ENCODE assay signal across 25 cellular contexts in genomic region chr3:33363113-33363800, GRCh38.
DNase-seq lines count a peak whose midpoint lies in the region; ATAC-seq, FAIRE-seq and TF ChIP-seq lines count a peak whose summit lies in the region.
"Had no signal": no experiment of that assay in that cellular context is flagged by ENCODE, and none has a peak within 500 bp of the region (broad histone marks: within the 10 kb centered on the region; RNA-seq: fewer than 3 reads in every experiment).

No MANE protein-coding gene starts in this region.

- H3K9ac ChIP-seq in mammary epithelial cell (ENCODE audit: insufficient read depth, low read length) (no peak overlapping the region), astrocyte (ENCODE audit: low read length) (no peak overlapping the region)
- H3K9ac ChIP-seq: BLaER1 had no signal

- intact Hi-C loops in mammary epithelial cell (cut with micrococcal nuclease), result no loop called here
- intact Hi-C loops in breast epithelium (cut with DNase I; ENCODE audit: low total_unique reads), result no loop called here
- intact Hi-C loops in natural killer cell (cut with micrococcal nuclease), result no loop called here

- H3K9me3 ChIP-seq in mammary epithelial cell (replicated peaks; ENCODE audit: insufficient read depth, low read length), result no peaks in the 10 kb centered on the region
- H3K9me3 ChIP-seq in breast epithelium, result no peaks in the 10 kb centered on the region
- H3K9me3 ChIP-seq in astrocyte (ENCODE audit: insufficient read depth, low read depth, low read length), result no peaks in the 10 kb centered on the region
- H3K9me3 ChIP-seq in HAP-1, result no peaks in the 10 kb centered on the region
- H3K9me3 ChIP-seq: BLaER1, SJCRH30 had no signal

- H3K4me2 ChIP-seq in mammary epithelial cell (ENCODE audit: insufficient read depth, low read depth, low read length), result peak overlapping the region; percentile 1
- H3K4me2 ChIP-seq in astrocyte (ENCODE audit: low read length), result no peak overlapping the region
- H3K4me2 ChIP-seq: BLaER1, GM23338 had no signal

- 33% methylated on average over 3 of the region's 3 CpGs for WGBS in mammary epithelial cell (ENCODE audit: low coverage, missing lambda C conversion rate)

- H3K36me3 Mint-ChIP-seq in astrocyte (ENCODE audit: low read depth, unreplicated experiment) (peaks cover 2% of the 10 kb centered on the region), natural killer cell (no peaks in the 10 kb centered on the region)

- TF ChIP-seq CTCF in mammary epithelial cell (conservative IDR thresholded peaks at IDR 0.05 in 1 of 2, IDR thresholded peaks at IDR 0.05 in 1 of 2; ENCODE audit: extremely low read depth in 1 of 2, insufficient read depth in 1 of 2, low read depth in 1 of 2, low read length in 2 of 2) (no peak), breast epithelium (IDR thresholded peaks at IDR 0.05) (no peak), astrocyte (IDR thresholded peaks at IDR 0.05; ENCODE audit: insufficient read depth, low read depth, low read length) (no peak), natural killer cell (IDR thresholded peaks at IDR 0.05) (no peak)

- H3K9me3 Mint-ChIP-seq in astrocyte (ENCODE audit: unreplicated experiment) (no peaks in the 10 kb centered on the region), natural killer cell (no peaks in the 10 kb centered on the region)
- H3K9me3 Mint-ChIP-seq: CD4-positive, alpha-beta T cell; GM23338 had no signal

- H3K27me3 ChIP-seq in mammary epithelial cell (ENCODE audit: insufficient read depth, low read length), result no peaks in the 10 kb centered on the region
- H3K27me3 ChIP-seq in breast epithelium, result no peaks in the 10 kb centered on the region
- H3K27me3 ChIP-seq in astrocyte (ENCODE audit: insufficient read depth, low read length), result no peaks in the 10 kb centered on the region
- no peaks in the 10 kb centered on the region for H3K27me3 ChIP-seq in HAP-1 (ENCODE audit: low read depth)
- H3K27me3 ChIP-seq: BLaER1, SJCRH30 had no signal

- H4K20me1 ChIP-seq in mammary epithelial cell (ENCODE audit: insufficient read depth, low read length) (no peaks in the 10 kb centered on the region), astrocyte (ENCODE audit: insufficient read depth, low read length) (peaks cover 5% of the 10 kb centered on the region)
- H4K20me1 ChIP-seq: BLaER1 had no signal

- no peak overlapping the region for H3K4me3 Mint-ChIP-seq in astrocyte (ENCODE audit: unreplicated experiment)
- H3K4me3 Mint-ChIP-seq in natural killer cell, result no peak overlapping the region
- H3K4me3 Mint-ChIP-seq: CD4-positive, alpha-beta T cell; GM23338 had no signal

- in situ Hi-C loops in mammary epithelial cell (cut with MboI; ENCODE audit: low sequenced_read_pairs in 2 of 2) (no loop called here), HAP-1 (cut with MboI; ENCODE audit: low sequenced_read_pairs) (loop anchor here (25.0 kb wide), 1 partner anchor 401 kb away; the partner anchor contains the start of gene CCR4)

- TF ChIP-seq POLR2A in breast epithelium (IDR thresholded peaks at IDR 0.05), result no peak

- dilution Hi-C loops in mammary epithelial cell (cut with HindIII; ENCODE audit: low sequenced_read_pairs), result no loop called here

- ATAC-seq in natural killer cell (no peak), GM21360 (IDR thresholded peaks at IDR 0.05; ENCODE audit: unreplicated experiment) (no peak)
- ATAC-seq: GM12878, Panc1 had no signal

- peak; percentile 87 for DNase-seq in mammary epithelial cell
- DNase-seq in breast epithelium (ENCODE audit: low spot score in 2 of 2), result no peak
- DNase-seq in astrocyte (ENCODE audit: low read depth), result peak; percentile 25
- peak; percentile 23 for DNase-seq in iris pigment epithelial cell (ENCODE audit: low read depth)
- DNase-seq in natural killer cell, result no peak
- DNase-seq in HTR-8/SVneo (ENCODE audit: insufficient read length, low spot score), result no peak
- DNase-seq in HAP-1 (ENCODE audit: low spot score in 2 of 2), result no peak
- DNase-seq: ACHN; CD4-positive, alpha-beta T cell; COR-L47; DMS 273 treated with DMSO at 0.1 percent for 48 hours; DMS79 treated with DMSO at 0.1 percent for 48 hours; NCI-H1092 treated with DMSO at 0.1 percent for 48 hours; NCI-H1436 treated with DMSO at 0.1 percent for 48 hours; NCI-H1930; NCI-H510A; NCI-H748 treated with DMSO at 0.1 percent for 48 hours; SJCRH30 had no signal

- H3K4me1 Mint-ChIP-seq in astrocyte (ENCODE audit: low read depth, unreplicated experiment) (peaks cover 17% of the 10 kb centered on the region), natural killer cell (no peaks in the 10 kb centered on the region)
- H3K4me1 Mint-ChIP-seq: GM23338 had no signal

- H3K27ac ChIP-seq in mammary epithelial cell (ENCODE audit: insufficient read depth, low read depth, low read length) (peak overlapping the region; percentile 78), breast epithelium (no peak overlapping the region), astrocyte (ENCODE audit: low read depth, low read length) (no peak overlapping the region)
- H3K27ac ChIP-seq: 22Rv1, BLaER1, SJCRH30 had no signal

- H3K27ac Mint-ChIP-seq in astrocyte (ENCODE audit: unreplicated experiment) (no peak overlapping the region), natural killer cell (no peak overlapping the region)
- H3K27ac Mint-ChIP-seq: CD4-positive, alpha-beta T cell; GM23338 had no signal

- FAIRE-seq in astrocyte (lab: Jason Lieb, UNC) (no peak), HTR-8/SVneo (lab: Jason Lieb, UNC) (no peak)
- FAIRE-seq: GM12878, K562 had no signal

- no TSS peak for BruUV-seq in mammary epithelial cell (replicated peaks; lab: Mats Ljungman, UMichigan)

- H2AFZ ChIP-seq in mammary epithelial cell (ENCODE audit: low read depth, low read length), result no peak overlapping the region
- no peak overlapping the region for H2AFZ ChIP-seq in astrocyte (ENCODE audit: low read depth, low read length)
- H2AFZ ChIP-seq: GM23338 had no signal

- H3K4me3 ChIP-seq in mammary epithelial cell (replicated peaks in 1 of 3; ENCODE audit: insufficient read depth in 1 of 3, low read depth in 2 of 3, low read length in 3 of 3) (no peak overlapping the region), breast epithelium (no peak overlapping the region), astrocyte (ENCODE audit: insufficient read depth, low read depth, low read length) (no peak overlapping the region), HAP-1 (no peak overlapping the region)
- H3K4me3 ChIP-seq: BLaER1, GM12878, GM23338, K562, SJCRH30 had no signal

- peaks cover 2% of the 10 kb centered on the region for H3K36me3 ChIP-seq in mammary epithelial cell (ENCODE audit: insufficient read depth, low read length)
- H3K36me3 ChIP-seq in breast epithelium, result no peaks in the 10 kb centered on the region
- no peaks in the 10 kb centered on the region for H3K36me3 ChIP-seq in astrocyte (ENCODE audit: insufficient read depth, low read length)
- H3K36me3 ChIP-seq in HAP-1 (replicated peaks), result no peaks in the 10 kb centered on the region; the same call in 1 of the 2 replicates
- H3K36me3 ChIP-seq: BLaER1, SJCRH30 had no signal

- H3K4me1 ChIP-seq in mammary epithelial cell (ENCODE audit: insufficient read depth, low read length) (peaks cover 51% of the 10 kb centered on the region), breast epithelium (no peaks in the 10 kb centered on the region), astrocyte (ENCODE audit: insufficient read depth, low read length) (peaks cover 15% of the 10 kb centered on the region), HAP-1 (peaks cover 14% of the 10 kb centered on the region)
- H3K4me1 ChIP-seq: BLaER1, SJCRH30 had no signal

- no peaks in the 10 kb centered on the region for H3K27me3 Mint-ChIP-seq in astrocyte (ENCODE audit: low read depth, unreplicated experiment)
- H3K27me3 Mint-ChIP-seq in natural killer cell (ENCODE audit: low read depth in 2 of 2), result peaks cover 0 to 5% of the 10 kb centered on the region in 2 donors

- H3K79me2 ChIP-seq in mammary epithelial cell (ENCODE audit: insufficient read depth, low read length) (peaks cover 13% of the 10 kb centered on the region), astrocyte (ENCODE audit: insufficient read depth, low read length) (no peaks in the 10 kb centered on the region)

- CTCF ChIA-PET in mammary epithelial cell (lab: Charles Lee; ENCODE audit: low non-redundant PET), result no interaction called here

Comparison
In these comparisons a context has a peak if more than half of its experiments do, and no peak if none do; other contexts are left out.
1. DNase-seq: peak in mammary epithelial cell (single experiment), astrocyte (single experiment) and iris pigment epithelial cell (single experiment); none in breast epithelium (0 of 2), natural killer cell (single experiment), HTR-8/SVneo (single experiment) and HAP-1 (0 of 2).